9 cellular contexts compared by ENCODE assay signal in the genomic region with DNA sequence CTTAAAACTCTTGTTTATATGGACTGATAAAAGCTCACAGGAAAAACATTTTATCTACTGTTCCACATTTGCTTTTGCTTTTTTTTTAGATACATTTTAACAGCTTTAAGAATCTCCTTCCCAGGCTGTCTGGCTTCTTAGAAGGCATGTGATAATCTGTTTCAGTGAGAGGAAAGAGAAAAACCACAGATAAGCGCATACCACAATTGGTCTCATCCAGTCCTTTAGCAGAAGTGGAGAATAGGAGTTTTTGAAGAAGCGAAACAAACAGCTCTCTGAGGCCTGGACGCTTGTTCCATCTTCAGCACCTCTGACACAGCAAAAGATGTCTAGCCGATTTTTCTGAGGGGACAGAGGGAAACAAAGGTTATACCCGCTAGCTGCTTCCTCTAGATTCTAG. TPM values are rescaled to one million over a fixed set of nuclear protein-coding genes. Genes with fewer than 3 reads are reported as not detected.
DNase-seq lines count a peak whose midpoint lies in the region; ATAC-seq and TF ChIP-seq lines count a peak whose summit lies in the region.
"Had no signal": no experiment of that assay in that cellular context is flagged by ENCODE, and none has a peak within 500 bp of the region (broad histone marks: within the 10 kb centered on the region; RNA-seq: fewer than 3 reads in every experiment).

No MANE protein-coding gene starts in this region.

- peak overlapping the region; percentile 75 for H3K4me2 ChIP-seq in smooth muscle cell

- H3K9me3 ChIP-seq in smooth muscle cell (replicated peaks; ENCODE audit: low read depth): no peaks in the 10 kb centered on the region
- no peaks in the 10 kb centered on the region for H3K9me3 ChIP-seq in Caco-2

- peaks cover 16% of the 10 kb centered on the region for H3F3A ChIP-seq in smooth muscle cell (ENCODE audit: low read depth)

- peak overlapping the region; percentile 85 for H3K27ac ChIP-seq in smooth muscle cell (ENCODE audit: low read depth)
- H3K27ac ChIP-seq: 22Rv1 had no signal

- H3K4me3 Mint-ChIP-seq in Caco-2 (ENCODE audit: unreplicated experiment): no peak overlapping the region

- H3K9me3 Mint-ChIP-seq in Caco-2 (ENCODE audit: unreplicated experiment): no peaks in the 10 kb centered on the region

- TF ChIP-seq CTCF in smooth muscle cell (IDR thresholded peaks at IDR 0.05; ENCODE audit: borderline replicate concordance, insufficient read depth, poor library complexity, severe bottlenecking) (no peak), Caco-2 (IDR thresholded peaks at IDR 0.05; ENCODE audit: insufficient read depth in 1 of 2, low read depth in 1 of 2, low read length in 1 of 2, severe bottlenecking in 1 of 2, unreplicated experiment in 1 of 2) (no peak)

- H3K27me3 ChIP-seq in smooth muscle cell (ENCODE audit: low read depth) (no peaks in the 10 kb centered on the region), Caco-2 (replicated peaks; ENCODE audit: control insufficient read depth, insufficient read depth, low read length) (no peaks in the 10 kb centered on the region)

- WGBS in smooth muscle cell (ENCODE audit: low lambda C conversion rate): 8% methylated on average over 5 of the region's 5 CpGs

- CTCF ChIA-PET in Caco-2 (lab: Charles Lee): no interaction called here

- no peaks in the 10 kb centered on the region for H3K4me1 Mint-ChIP-seq in Caco-2 (ENCODE audit: low read depth, unreplicated experiment)

- no TSS peak for BruUV-seq in Caco-2 (replicated peaks; lab: Mats Ljungman, UMichigan)

- DNase-seq in activated CD4-positive, CD25-positive, alpha-beta regulatory T cell (lab: John Stamatoyannopoulos, UW): no peak
- DNase-seq in amniotic epithelial cell (ENCODE audit: low read depth): peak; percentile 98
- DNase-seq in smooth muscle cell (lab: John Stamatoyannopoulos, UW; ENCODE audit: unreplicated experiment): no peak
- no peak for DNase-seq in NCI-H2081 (lab: John Stamatoyannopoulos, UW)
- DNase-seq in stimulated activated CD4-positive, alpha-beta T cell treated with anti-CD3 and anti-CD28 coated beads, Interleukin-12 subunit alpha, Interleukin-12 subunit beta, amount 100 ng/mL, for 4 hours: no peak
- no peak for DNase-seq in Caco-2

- peaks cover 60% of the 10 kb centered on the region for H4K20me1 ChIP-seq in smooth muscle cell (ENCODE audit: low read depth)

- no peaks in the 10 kb centered on the region for H3K27me3 Mint-ChIP-seq in Caco-2 (ENCODE audit: insufficient read depth, unreplicated experiment)

- peaks cover 8% of the 10 kb centered on the region for H3K4me1 ChIP-seq in smooth muscle cell (ENCODE audit: low read depth)
- H3K4me1 ChIP-seq in Caco-2: no peaks in the 10 kb centered on the region

- H2AFZ ChIP-seq in smooth muscle cell (ENCODE audit: low read depth): no peak overlapping the region

- no peaks in the 10 kb centered on the region for H3K79me2 ChIP-seq in smooth muscle cell (ENCODE audit: low read depth)

- H3K4me3 ChIP-seq in smooth muscle cell (no peak overlapping the region), Caco-2 (ENCODE audit: low read depth, low read length) (no peak overlapping the region)

- ATAC-seq in activated CD4-positive, CD25-positive, alpha-beta regulatory T cell treated with anti-CD3 and anti-CD28 coated beads, Interleukin-2, amount 50 U/mL, for 24 hours: peak; percentile 35 to 76
- ATAC-seq in HG03442 (IDR thresholded peaks at IDR 0.05; ENCODE audit: unreplicated experiment): peak; percentile 81

- H3K36me3 ChIP-seq in smooth muscle cell (ENCODE audit: low read depth): no peaks in the 10 kb centered on the region
- no peaks in the 10 kb centered on the region for H3K36me3 ChIP-seq in Caco-2 (ENCODE audit: control insufficient read depth, insufficient read depth, low read length)

- POLR2A ChIA-PET in Caco-2 (lab: Charles Lee): no interaction called here

- intact Hi-C loops in Caco-2 (cut with micrococcal nuclease; ENCODE audit: unreplicated experiment): no loop called here

- H3K36me3 Mint-ChIP-seq in Caco-2 (ENCODE audit: insufficient read depth, unreplicated experiment): peaks cover 26% of the 10 kb centered on the region

- H3K9ac ChIP-seq in smooth muscle cell (ENCODE audit: low read depth): peak overlapping the region; percentile 61

- no peak overlapping the region for H3K27ac Mint-ChIP-seq in Caco-2 (ENCODE audit: unreplicated experiment)

RNA-seq across cellular contexts. Expression of gene RMC1, which starts 37.6 kb away (rescaled TPM):
- total RNA-seq in smooth muscle cell (13.2 and 20.7 TPM in 2 replicates), Caco-2 (2022) (12.1 and 12.9 TPM in 2 replicates)
- polyA plus RNA-seq in smooth muscle cell: 10.0 and 20.6 TPM in 2 replicates

RNA-seq across cellular contexts. Expression of gene NPC1, which starts 45.4 kb away (rescaled TPM):
- total RNA-seq in smooth muscle cell (53.2 and 55.5 TPM in 2 replicates), Caco-2 (2022) (29.5 and 32.8 TPM in 2 replicates)
- polyA plus RNA-seq in smooth muscle cell: 29.9 and 38.0 TPM in 2 replicates
